Comparison of ENCODE assay signal across 9 cellular contexts in the genomic region with DNA sequence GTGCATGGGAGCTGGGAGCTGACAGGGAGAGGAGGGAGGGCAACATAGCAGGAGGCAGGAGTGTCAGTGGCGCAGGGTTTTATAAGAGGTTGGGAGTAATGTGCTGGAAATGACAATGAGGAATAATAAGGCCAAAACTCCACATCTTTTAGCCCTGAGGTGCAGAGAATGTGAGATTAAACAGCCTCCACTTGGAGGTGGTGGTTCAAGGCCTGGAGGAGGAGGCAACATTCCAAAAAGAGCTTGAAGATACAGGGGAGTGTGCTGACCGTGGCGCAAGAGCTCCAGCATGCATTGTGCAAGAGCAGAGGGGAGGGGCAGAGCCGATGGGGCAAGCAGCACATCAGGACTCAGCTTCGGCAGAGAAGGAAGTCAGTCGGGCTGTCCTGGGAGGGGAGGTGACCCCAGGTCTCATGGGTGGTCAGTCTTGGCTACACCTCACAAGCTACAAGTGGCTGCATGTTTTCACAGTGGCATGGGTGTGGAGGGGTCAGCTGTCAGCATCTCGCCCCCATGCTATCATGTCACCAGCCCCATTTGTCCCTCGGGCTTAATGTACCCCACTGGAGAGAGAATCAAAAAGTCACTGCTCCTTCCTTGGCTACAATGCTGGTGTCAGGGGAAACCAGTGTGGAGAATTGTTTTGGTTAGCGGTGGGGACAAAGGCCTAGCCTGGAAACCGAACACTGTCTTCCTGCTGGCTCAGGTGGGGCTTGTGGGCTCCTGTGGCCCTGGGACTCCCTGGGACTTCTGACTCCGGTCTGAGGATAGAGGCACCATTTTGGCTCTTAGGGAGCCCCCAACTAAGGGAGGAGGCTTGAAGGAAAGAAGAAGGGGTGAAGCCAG.
DNase-seq lines count a peak whose midpoint lies in the region; ATAC-seq, FAIRE-seq and TF ChIP-seq lines count a peak whose summit lies in the region.
"Had no signal": no experiment of that assay in that cellular context is flagged by ENCODE, and none has a peak within 500 bp of the region (broad histone marks: within the 10 kb centered on the region; RNA-seq: fewer than 3 reads in every experiment).

No MANE protein-coding gene starts in this region.

- H3K9me3 ChIP-seq in pancreas: no peaks in the 10 kb centered on the region

- H3K4me1 Mint-ChIP-seq in CD14-positive monocyte: peaks cover 79% of the 10 kb centered on the region

- intact Hi-C loops in CD14-positive monocyte (cut with micrococcal nuclease): no loop called here
- intact Hi-C loops in head of caudate nucleus (cut with DNase I): no loop called here
- intact Hi-C loops in pancreas (cut with DNase I): no loop called here

- peaks cover 1 to 8% of the 10 kb centered on the region in 2 donors for H3K36me3 Mint-ChIP-seq in CD14-positive monocyte

- H3K27me3 ChIP-seq in pancreas: no peaks in the 10 kb centered on the region

- H3K27ac ChIP-seq in pancreas: peak overlapping the region in 3 of 4 donors; percentile 10 to 71 (median 66)
- H3K27ac ChIP-seq: VCaP had no signal

- ATAC-seq in pancreas (peak; percentile 62 to 85 (median 74)), HG03354 (IDR thresholded peaks at IDR 0.05; ENCODE audit: poor library complexity, severe bottlenecking, unreplicated experiment) (no peak)

- peak overlapping the region; percentile 90 to 96 (median 94) for H3K27ac Mint-ChIP-seq in CD14-positive monocyte

- H3K9me3 Mint-ChIP-seq in CD14-positive monocyte: peaks cover 0 to 18% (median 9%) of the 10 kb centered on the region in 7 donors

- H3K4me3 Mint-ChIP-seq in CD14-positive monocyte: peak overlapping the region in 1 of 2 donors; percentile 59

- 63 to 66% methylated on average over 11 of the region's 11 CpGs for WGBS in pancreas, 2 donors

- no peaks in the 10 kb centered on the region for H3K36me3 ChIP-seq in pancreas

- H3K27me3 Mint-ChIP-seq in CD14-positive monocyte (ENCODE audit: low read depth in 3 of 3): peaks cover 0 to 4% (median 0%) of the 10 kb centered on the region in 3 donors

- DNase-seq in CD14-positive monocyte (ENCODE audit: low spot score): peak; percentile 92
- peak; percentile 93 for DNase-seq in SKM-1 (lab: John Stamatoyannopoulos, UW; ENCODE audit: unreplicated experiment)
- peak in 29 of 42 donors; percentile 34 to 82 (median 55) for DNase-seq in head of caudate nucleus
- peak in 5 of 6 donors; percentile 63 to 84 (median 75) for DNase-seq in pancreas
- DNase-seq in NCI-H2196 (lab: John Stamatoyannopoulos, UW; ENCODE audit: unreplicated experiment): no peak
- DNase-seq in NCI-H748 (lab: John Stamatoyannopoulos, UW; ENCODE audit: unreplicated experiment): no peak
- no peak for DNase-seq in effector CD8-positive, alpha-beta T cell (lab: John Stamatoyannopoulos, UW)

- no peak for FAIRE-seq in pancreas (lab: Jason Lieb, UNC)

- TF ChIP-seq CTCF in CD14-positive monocyte (IDR thresholded peaks at IDR 0.05) (no peak), pancreas (IDR thresholded peaks at IDR 0.05) (no peak)

- H3K4me1 ChIP-seq in pancreas: peaks cover 0 to 9% (median 2%) of the 10 kb centered on the region in 3 donors

- no peak overlapping the region for H3K4me3 ChIP-seq in pancreas

Comparison
In these comparisons a context has a peak if more than half of its experiments do, and no peak if none do; other contexts are left out.
1. DNase-seq: peak in CD14-positive monocyte (single experiment), SKM-1 (single experiment), head of caudate nucleus (29 of 42) and pancreas (5 of 6); none in NCI-H2196 (single experiment), NCI-H748 (single experiment) and effector CD8-positive, alpha-beta T cell (single experiment).